20 cellular contexts compared by ENCODE assay signal in genomic region chr2:171792157-171792556, GRCh38.
"Had no signal": no experiment of that assay in that cellular context is flagged by ENCODE, and none has a peak within 500 bp of the region (broad histone marks: within the 10 kb centered on the region; RNA-seq: fewer than 3 reads in every experiment).

No MANE protein-coding gene starts in this region.

- H3K9ac ChIP-seq: KMS-11, SK-N-SH had no signal

- ATAC-seq: Panc1, PC-3 had no signal

- H3K9me3 ChIP-seq: SK-N-SH had no signal

- H3K27ac ChIP-seq: KMS-11, RWPE1 had no signal

- H3K4me2 ChIP-seq: KMS-11, SK-N-SH had no signal

- DNase-seq: IMR-90, Kasumi-1, MM.1S, NCI-H1092 treated with DMSO at 0.1 percent for 48 hours, NCI-H1436, NCI-H187, NCI-H2029, NCI-H2081 treated with DMSO at 0.1 percent for 48 hours, NCI-H2171, NCI-H226, NCI-H446, NCI-H510A, NCI-H524 treated with DMSO at 0.1 percent for 48 hours, NCI-H774, PC-3, SHP77, SK-N-SH had no signal
